Comparison of ENCODE assay signal across 8 cellular contexts in genomic region chr2:174337337-174338154, GRCh38. TPM values are rescaled to one million over a fixed set of nuclear protein-coding genes. Genes with fewer than 3 reads are reported as not detected.
DNase-seq lines count a peak whose midpoint lies in the region; ATAC-seq and TF ChIP-seq lines count a peak whose summit lies in the region.

No MANE protein-coding gene starts in this region.

- TF ChIP-seq CTCF in DOHH2 (IDR thresholded peaks at IDR 0.05; ENCODE audit: low read depth, low read length, poor library complexity, severe bottlenecking) (no peak), epithelial cell of esophagus (IDR thresholded peaks at IDR 0.05; ENCODE audit: insufficient read depth, low read depth, low read length, missing control alignments) (no peak), progenitor cell of endocrine pancreas (IDR thresholded peaks at IDR 0.05; ENCODE audit: unreplicated experiment) (no peak)

- no peaks in the 10 kb centered on the region for H3K36me3 Mint-ChIP-seq in progenitor cell of endocrine pancreas (ENCODE audit: insufficient read depth)

- H3K4me3 ChIP-seq in DOHH2 (ENCODE audit: low read length), result peak overlapping the region; percentile 73
- H3K4me3 ChIP-seq in SK-N-MC, result peak overlapping the region; percentile 82
- peak overlapping the region; percentile 21 for H3K4me3 ChIP-seq in epithelial cell of esophagus (ENCODE audit: low read length)

- H3K9me3 ChIP-seq in DOHH2 (ENCODE audit: control insufficient read depth, insufficient read depth, low read length) (no peaks in the 10 kb centered on the region), SK-N-MC (ENCODE audit: low read depth, low read length) (no peaks in the 10 kb centered on the region)

- peaks cover 11% of the 10 kb centered on the region; the same call in 1 of the 2 replicates for H3F3A ChIP-seq in DOHH2 (ENCODE audit: control insufficient read depth, insufficient read depth)

- H3K9me3 Mint-ChIP-seq in progenitor cell of endocrine pancreas (ENCODE audit: low read depth), result no peaks in the 10 kb centered on the region

- no peak overlapping the region for H3K9ac ChIP-seq in SK-N-MC (ENCODE audit: insufficient read length)

- no peaks in the 10 kb centered on the region for H4K20me1 ChIP-seq in DOHH2 (ENCODE audit: control insufficient read depth, insufficient read depth, low read depth, low read length)

- H3K27ac ChIP-seq in DOHH2 (ENCODE audit: low read depth, low read length), result no peak overlapping the region
- H3K27ac ChIP-seq in SK-N-MC, result no peak overlapping the region

- H3K36me3 ChIP-seq in DOHH2 (ENCODE audit: control insufficient read depth, low read length) (no peaks in the 10 kb centered on the region), SK-N-MC (ENCODE audit: insufficient read depth, low read length) (no peaks in the 10 kb centered on the region)

- peaks cover 39% of the 10 kb centered on the region for H3K4me1 ChIP-seq in DOHH2 (ENCODE audit: control insufficient read depth, low read length)

- H3K27me3 ChIP-seq in DOHH2 (ENCODE audit: control insufficient read depth, low read length), result peaks cover 69% of the 10 kb centered on the region

- peaks cover 17% of the 10 kb centered on the region for H3K4me1 Mint-ChIP-seq in progenitor cell of endocrine pancreas (ENCODE audit: low read depth)

- H3K27ac Mint-ChIP-seq in progenitor cell of endocrine pancreas, result peak overlapping the region; percentile 90

- DNase-seq in SK-N-MC (ENCODE audit: low read depth, low spot score) (no peak), epithelial cell of esophagus (ENCODE audit: low read depth) (peak; percentile 38), progenitor cell of endocrine pancreas (ENCODE audit: low spot score, unreplicated experiment) (no peak), OCI-M2 (lab: John Stamatoyannopoulos, UW; ENCODE audit: unreplicated experiment) (no peak), NAMALWA (ENCODE audit: low spot score) (no peak), cerebellar nuclear complex (lab: John Stamatoyannopoulos, UW) (no peak)

- H3K27me3 Mint-ChIP-seq in progenitor cell of endocrine pancreas, result peaks cover 75% of the 10 kb centered on the region

- ATAC-seq in GM21529 (IDR thresholded peaks at IDR 0.05; ENCODE audit: unreplicated experiment), result peak; percentile 18

- peak overlapping the region; percentile 46 for H3K4me3 Mint-ChIP-seq in progenitor cell of endocrine pancreas (ENCODE audit: low read depth)

- no peaks in the 10 kb centered on the region for H3K79me2 ChIP-seq in DOHH2 (ENCODE audit: control insufficient read depth, low read length)

- no peaks in the 10 kb centered on the region for H3K9me2 ChIP-seq in DOHH2 (replicated peaks; ENCODE audit: control insufficient read depth, low read length)

- H3K4me2 ChIP-seq in DOHH2 (ENCODE audit: low read length), result peak overlapping the region; percentile 85

RNA-seq across cellular contexts. Expression of gene SP9, which starts 2.8 kb away (rescaled TPM):
- 0.11 TPM in 1 of 2 replicates, not detected in the other for total RNA-seq in progenitor cell of endocrine pancreas

RNA-seq across cellular contexts. Expression of gene SCRN3, which starts 58.0 kb away (rescaled TPM):
- total RNA-seq in progenitor cell of endocrine pancreas, result 14.3 and 18.0 TPM in 2 replicates

Comparison
In these comparisons a context has a peak if more than half of its experiments do, and no peak if none do; other contexts are left out.
1. H3K4me3 ChIP-seq: peak in every context shown above with its lines; median percentile 82 in SK-N-MC; 73 in DOHH2; 21 in epithelial cell of esophagus.